Comparison of ENCODE assay signal across 8 cellular contexts in the genomic region with DNA sequence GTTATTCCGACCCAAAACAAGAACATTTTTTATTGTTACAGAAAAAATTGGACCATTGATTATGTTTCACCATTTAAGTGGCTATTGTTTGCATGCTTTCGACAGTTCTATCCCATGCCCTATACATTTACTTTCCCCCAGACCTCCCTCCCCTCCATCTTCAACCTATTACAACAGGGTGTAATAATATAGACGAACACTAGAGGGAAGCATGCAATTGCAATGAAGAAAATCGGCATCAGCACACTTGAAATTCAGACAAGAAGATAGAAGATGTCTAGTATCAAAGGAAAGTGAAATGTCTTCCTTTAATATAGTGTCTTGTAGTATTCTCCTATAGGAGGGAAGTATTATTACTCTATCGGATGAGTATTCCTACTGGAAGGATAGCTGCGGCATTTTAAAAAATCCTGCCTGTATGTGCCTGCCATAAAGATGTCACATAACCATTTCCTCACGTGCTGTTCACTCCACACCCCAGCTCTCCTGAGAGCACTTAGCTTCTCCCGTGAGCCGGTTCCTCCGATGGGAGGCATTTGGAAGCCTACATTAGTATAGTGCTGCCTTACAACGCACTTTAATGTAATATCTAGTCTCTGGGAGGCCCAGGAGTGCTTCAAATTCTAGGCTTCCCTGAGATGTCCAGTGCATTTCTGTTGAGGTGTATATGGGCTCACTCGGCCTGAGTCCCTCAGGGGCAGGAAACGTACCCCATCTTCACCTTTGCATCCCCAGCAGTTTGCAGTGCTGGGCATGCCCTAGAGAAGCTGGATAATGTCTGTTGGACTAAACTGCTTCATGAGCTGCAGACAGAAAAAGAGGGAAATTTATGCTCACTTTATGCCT. TPM values are rescaled to one million over a fixed set of nuclear protein-coding genes. Genes with fewer than 3 reads are reported as not detected.
DNase-seq lines count a peak whose midpoint lies in the region; ATAC-seq and TF ChIP-seq lines count a peak whose summit lies in the region.

No MANE protein-coding gene starts in this region.

- no peaks in the 10 kb centered on the region for H3K27me3 ChIP-seq in naive thymus-derived CD4-positive, alpha-beta T cell (ENCODE audit: control insufficient read depth in 2 of 2, insufficient read depth in 2 of 2, low read length in 2 of 2)
- H3K27me3 ChIP-seq in effector memory CD4-positive, alpha-beta T cell (replicated peaks; ENCODE audit: control insufficient read depth, insufficient read depth, low read length, poor library complexity, severe bottlenecking): no peaks in the 10 kb centered on the region

- no peak overlapping the region for H3K4me3 ChIP-seq in naive thymus-derived CD4-positive, alpha-beta T cell (ENCODE audit: low read length)
- H3K4me3 ChIP-seq in effector memory CD4-positive, alpha-beta T cell (ENCODE audit: insufficient read depth, low read depth, low read length, poor library complexity, severe bottlenecking): no peak overlapping the region

- CTCF ChIA-PET in activated CD8-positive, alpha-beta memory T cell treated with anti-CD3 and anti-CD28 coated beads, Interleukin-2, amount 10 ng/mL, durations not matched to agents 7 days and 5 days (lab: Charles Lee): interaction anchor here (0.8 to 4.6 kb wide), 28 partner anchors 8 to 450 kb away, joined by 3 to 26 read pairs (median 4); partner anchors contain the start of gene ERICH6
- CTCF ChIA-PET in naive thymus-derived CD4-positive, alpha-beta T cell (lab: Charles Lee): interaction anchor here (0.8 to 2.2 kb wide), 13 partner anchors 9 to 431 kb away, joined by 3 to 18 read pairs (median 4); partner anchors contain the start of gene ERICH6

- DNase-seq in activated CD8-positive, alpha-beta memory T cell treated with anti-CD3 and anti-CD28 coated beads, Interleukin-2, amount 10 ng/mL, durations not matched to agents 7 days and 5 days: no peak
- DNase-seq in activated CD8-positive, alpha-beta memory T cell treated with anti-CD3 and anti-CD28 coated beads, Interleukin-2, amount 50 U/mL, for 4 hours: no peak
- peak; percentile 32 to 86 (median 79) for DNase-seq in NCI-H1417 (lab: John Stamatoyannopoulos, UW)
- peak; percentile 81 for DNase-seq in SIG-M5 treated with dmso at 0.1 percent for 504 hours (lab: John Stamatoyannopoulos, UW; ENCODE audit: unreplicated experiment)
- DNase-seq in erythroblast (lab: John Stamatoyannopoulos, UW): peak; percentile 81 to 89
- peak in 7 of 9 donors; percentile 33 to 77 (median 70) for DNase-seq in naive thymus-derived CD4-positive, alpha-beta T cell
- DNase-seq in effector memory CD4-positive, alpha-beta T cell: no peak

- peak; percentile 77 for ATAC-seq in activated CD8-positive, alpha-beta memory T cell treated with anti-CD3 and anti-CD28 coated beads, Interleukin-2, amount 10 ng/mL, durations not matched to agents 7 days and 5 days
- ATAC-seq in HG02588 (IDR thresholded peaks at IDR 0.05; ENCODE audit: unreplicated experiment): peak; percentile 74
- peak; percentile 94 for ATAC-seq in naive thymus-derived CD4-positive, alpha-beta T cell

- peaks cover 17% of the 10 kb centered on the region for H3K4me1 Mint-ChIP-seq in activated CD8-positive, alpha-beta memory T cell treated with anti-CD3 and anti-CD28 coated beads, Interleukin-2, amount 10 ng/mL, durations not matched to agents 7 days and 5 days
- peaks cover 0 to 19% (median 9%) of the 10 kb centered on the region in 7 donors for H3K4me1 Mint-ChIP-seq in naive thymus-derived CD4-positive, alpha-beta T cell

- no peak overlapping the region for H3K27ac Mint-ChIP-seq in activated CD8-positive, alpha-beta memory T cell treated with anti-CD3 and anti-CD28 coated beads, Interleukin-2, amount 10 ng/mL, durations not matched to agents 7 days and 5 days
- H3K27ac Mint-ChIP-seq in naive thymus-derived CD4-positive, alpha-beta T cell: no peak overlapping the region

- no peaks in the 10 kb centered on the region for H3K36me3 Mint-ChIP-seq in activated CD8-positive, alpha-beta memory T cell treated with anti-CD3 and anti-CD28 coated beads, Interleukin-2, amount 10 ng/mL, durations not matched to agents 7 days and 5 days
- H3K36me3 Mint-ChIP-seq in naive thymus-derived CD4-positive, alpha-beta T cell: peaks cover 0 to 5% (median 0%) of the 10 kb centered on the region in 5 donors

- no peak overlapping the region for H3K4me3 Mint-ChIP-seq in activated CD8-positive, alpha-beta memory T cell treated with anti-CD3 and anti-CD28 coated beads, Interleukin-2, amount 10 ng/mL, durations not matched to agents 7 days and 5 days
- H3K4me3 Mint-ChIP-seq in naive thymus-derived CD4-positive, alpha-beta T cell: peak overlapping the region in 1 of 10 donors; percentile 3

- H3K9me3 Mint-ChIP-seq in activated CD8-positive, alpha-beta memory T cell treated with anti-CD3 and anti-CD28 coated beads, Interleukin-2, amount 10 ng/mL, durations not matched to agents 7 days and 5 days (ENCODE audit: low read depth): no peaks in the 10 kb centered on the region
- H3K9me3 Mint-ChIP-seq in naive thymus-derived CD4-positive, alpha-beta T cell: peaks cover 0 to 5% (median 0%) of the 10 kb centered on the region in 11 donors

- no peaks in the 10 kb centered on the region for H3K9me3 ChIP-seq in naive thymus-derived CD4-positive, alpha-beta T cell (ENCODE audit: control insufficient read depth in 2 of 3, low read length in 3 of 3)
- no peaks in the 10 kb centered on the region for H3K9me3 ChIP-seq in effector memory CD4-positive, alpha-beta T cell (ENCODE audit: control insufficient read depth, low read length)

- POLR2A ChIA-PET in naive thymus-derived CD4-positive, alpha-beta T cell (lab: Charles Lee): interaction anchor here (0.5 to 2.2 kb wide), 2 partner anchors 19 to 42 kb away, joined by 3 to 8 read pairs; partner anchors contain the start of gene SIAH2

- TF ChIP-seq POLR2A in erythroblast (IDR thresholded peaks at IDR 0.05; ENCODE audit: low read length): no peak

- H3K27me3 Mint-ChIP-seq in activated CD8-positive, alpha-beta memory T cell treated with anti-CD3 and anti-CD28 coated beads, Interleukin-2, amount 10 ng/mL, durations not matched to agents 7 days and 5 days: no peaks in the 10 kb centered on the region
- H3K27me3 Mint-ChIP-seq in naive thymus-derived CD4-positive, alpha-beta T cell: no peaks in the 10 kb centered on the region

- H3K27ac ChIP-seq in naive thymus-derived CD4-positive, alpha-beta T cell (ENCODE audit: low read depth, low read length): no peak overlapping the region
- no peak overlapping the region for H3K27ac ChIP-seq in effector memory CD4-positive, alpha-beta T cell (ENCODE audit: insufficient read depth, low read length, poor library complexity, severe bottlenecking)

- no peaks in the 10 kb centered on the region for H3K36me3 ChIP-seq in naive thymus-derived CD4-positive, alpha-beta T cell (ENCODE audit: control insufficient read depth in 2 of 3, insufficient read depth in 3 of 3, low read length in 3 of 3)
- H3K36me3 ChIP-seq in effector memory CD4-positive, alpha-beta T cell (ENCODE audit: control insufficient read depth, insufficient read depth, low read length): no peaks in the 10 kb centered on the region

- intact Hi-C loops in naive thymus-derived CD4-positive, alpha-beta T cell (cut with micrococcal nuclease): loop anchor here (1.0 to 5.0 kb wide), 12 partner anchors 17 to 562 kb away; partner anchors contain the start of genes ERICH6 (in 1 of the 2), MED12L (in 1 of the 2), SELENOT (in 1 of the 2) and SIAH2 (in 1 of the 2)

- no peaks in the 10 kb centered on the region for H3K4me1 ChIP-seq in naive thymus-derived CD4-positive, alpha-beta T cell (ENCODE audit: control insufficient read depth in 2 of 2, insufficient read depth in 2 of 2, low read length in 2 of 2)
- no peaks in the 10 kb centered on the region for H3K4me1 ChIP-seq in effector memory CD4-positive, alpha-beta T cell (ENCODE audit: control insufficient read depth, insufficient read depth, low read length, poor library complexity, severe bottlenecking)

RNA-seq across cellular contexts. Expression of gene ERICH6, which starts 17.8 kb away (rescaled TPM):
- total RNA-seq in activated CD8-positive, alpha-beta memory T cell treated with anti-CD3 and anti-CD28 coated beads, Interleukin-2, amount 10 ng/mL, durations not matched to agents 7 days and 5 days: not detected
- total RNA-seq in naive thymus-derived CD4-positive, alpha-beta T cell: 1 to 10 TPM in 1 of 5 experiments, under 1 TPM in 4; 0.24 to 1.4 (median 0.53) TPM
- polyA plus RNA-seq in naive thymus-derived CD4-positive, alpha-beta T cell: not detected

RNA-seq across cellular contexts. Expression of gene SIAH2, which starts 41.5 kb away (rescaled TPM):
- total RNA-seq in activated CD8-positive, alpha-beta memory T cell treated with anti-CD3 and anti-CD28 coated beads, Interleukin-2, amount 10 ng/mL, durations not matched to agents 7 days and 5 days: 10 to 100 TPM; 34.7 to 54.2 TPM
- total RNA-seq in naive thymus-derived CD4-positive, alpha-beta T cell: 10 to 100 TPM; 19.8 to 39.2 (median 31.0) TPM
- 10 to 100 TPM; 13.9 to 23.1 TPM for polyA plus RNA-seq in naive thymus-derived CD4-positive, alpha-beta T cell

Comparison
In these comparisons a context has a peak if more than half of its experiments do, and no peak if none do; other contexts are left out.
1. DNase-seq: peak in NCI-H1417 (3 of 3), SIG-M5 treated with dmso at 0.1 percent for 504 hours (single experiment), erythroblast (2 of 2) and naive thymus-derived CD4-positive, alpha-beta T cell (7 of 9); none in activated CD8-positive, alpha-beta memory T cell treated with anti-CD3 and anti-CD28 coated beads, Interleukin-2, amount 10 ng/mL, durations not matched to agents 7 days and 5 days (single experiment), activated CD8-positive, alpha-beta memory T cell treated with anti-CD3 and anti-CD28 coated beads, Interleukin-2, amount 50 U/mL, for 4 hours (single experiment) and effector memory CD4-positive, alpha-beta T cell (0 of 3).
2. Peak in every context shown above with its lines, with median percentiles within 50 percentile points of each other: ATAC-seq.